ENCODE assay signal across 1 cellular context in genomic region chr2:165796819-165797530, GRCh38.
TF ChIP-seq lines count a peak whose summit lies in the region.

No MANE protein-coding gene starts in this region.

TF ChIP-seq in H1, 55 proteins besides CTCF, POLR2A, EP300 and RAD21 (continued from another document):
- TF ChIP-seq CHD7 (IDR thresholded peaks at IDR 0.05; ENCODE audit: insufficient replicate concordance, low read length), result peak; percentile 90
- TF ChIP-seq RNF2 (IDR thresholded peaks at IDR 0.05; ENCODE audit: borderline replicate concordance, low read depth, low read length, missing control alignments, poor library complexity, severe bottlenecking), result no peak
- no peak for TF ChIP-seq RXRA (IDR thresholded peaks at IDR 0.05; ENCODE audit: insufficient read depth, low read depth, low read length)
- TF ChIP-seq CTBP2 (IDR thresholded peaks at IDR 0.05; ENCODE audit: borderline replicate concordance, insufficient read depth, insufficient read length, low read length), result no peak
- no peak for TF ChIP-seq ASH2L (IDR thresholded peaks at IDR 0.05; ENCODE audit: low read length)
